1 cellular context compared by ENCODE assay signal in genomic region chr20:44637490-44638372, GRCh38.
TF ChIP-seq lines count a peak whose summit lies in the region.

No MANE protein-coding gene starts in this region.

TF ChIP-seq in HepG2, 621 proteins besides CTCF, POLR2A, EP300 and RAD21:
- TF ChIP-seq NFIC (IDR thresholded peaks at IDR 0.05; ENCODE audit: low read length) (no peak), ZNF160 (CRISPR knock-in tag; IDR thresholded peaks at IDR 0.05) (no peak), POLR2AphosphoS5 (IDR thresholded peaks at IDR 0.05; ENCODE audit: low read depth, low read length) (no peak), ZNF138 (CRISPR knock-in tag; IDR thresholded peaks at IDR 0.05; ENCODE audit: low read depth) (no peak), POLR2G (IDR thresholded peaks at IDR 0.05; ENCODE audit: low read depth, low read length) (no peak), ZNF629 (CRISPR knock-in tag; conservative IDR thresholded peaks at IDR 0.05) (peak; percentile 65)
- TF ChIP-seq, protein P1, sequence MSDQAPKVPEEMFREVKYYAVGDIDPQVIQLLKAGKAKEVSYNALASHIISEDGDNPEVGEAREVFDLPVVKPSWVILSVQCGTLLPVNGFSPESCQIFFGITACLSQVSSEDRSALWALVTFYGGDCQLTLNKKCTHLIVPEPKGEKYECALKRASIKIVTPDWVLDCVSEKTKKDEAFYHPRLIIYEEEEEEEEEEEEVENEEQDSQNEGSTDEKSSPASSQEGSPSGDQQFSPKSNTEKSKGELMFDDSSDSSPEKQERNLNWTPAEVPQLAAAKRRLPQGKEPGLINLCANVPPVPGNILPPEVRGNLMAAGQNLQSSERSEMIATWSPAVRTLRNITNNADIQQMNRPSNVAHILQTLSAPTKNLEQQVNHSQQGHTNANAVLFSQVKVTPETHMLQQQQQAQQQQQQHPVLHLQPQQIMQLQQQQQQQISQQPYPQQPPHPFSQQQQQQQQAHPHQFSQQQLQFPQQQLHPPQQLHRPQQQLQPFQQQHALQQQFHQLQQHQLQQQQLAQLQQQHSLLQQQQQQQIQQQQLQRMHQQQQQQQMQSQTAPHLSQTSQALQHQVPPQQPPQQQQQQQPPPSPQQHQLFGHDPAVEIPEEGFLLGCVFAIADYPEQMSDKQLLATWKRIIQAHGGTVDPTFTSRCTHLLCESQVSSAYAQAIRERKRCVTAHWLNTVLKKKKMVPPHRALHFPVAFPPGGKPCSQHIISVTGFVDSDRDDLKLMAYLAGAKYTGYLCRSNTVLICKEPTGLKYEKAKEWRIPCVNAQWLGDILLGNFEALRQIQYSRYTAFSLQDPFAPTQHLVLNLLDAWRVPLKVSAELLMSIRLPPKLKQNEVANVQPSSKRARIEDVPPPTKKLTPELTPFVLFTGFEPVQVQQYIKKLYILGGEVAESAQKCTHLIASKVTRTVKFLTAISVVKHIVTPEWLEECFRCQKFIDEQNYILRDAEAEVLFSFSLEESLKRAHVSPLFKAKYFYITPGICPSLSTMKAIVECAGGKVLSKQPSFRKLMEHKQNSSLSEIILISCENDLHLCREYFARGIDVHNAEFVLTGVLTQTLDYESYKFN (CRISPR knock-in tag; conservative IDR thresholded peaks at IDR 0.05) = no peak
